17 cellular contexts compared by ENCODE assay signal in the genomic region with DNA sequence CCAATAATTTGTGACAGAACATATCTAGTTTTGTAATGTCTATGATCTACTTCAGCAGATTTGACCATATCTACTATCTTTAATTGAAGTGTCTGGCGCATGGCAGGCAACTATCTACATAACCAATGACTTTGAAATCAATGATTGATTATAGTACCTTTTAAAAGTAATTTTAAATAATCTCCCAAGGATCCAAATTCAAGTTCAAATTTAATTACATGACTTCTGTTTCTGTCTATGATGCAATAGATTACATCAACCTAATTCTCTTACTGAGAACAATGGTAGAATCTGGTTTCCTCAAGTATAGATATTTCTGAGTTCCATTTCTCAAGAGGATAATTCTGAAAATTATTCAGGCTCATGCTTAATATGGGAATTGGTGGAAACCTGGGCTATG.
"Had no signal": no experiment of that assay in that cellular context is flagged by ENCODE, and none has a peak within 500 bp of the region (broad histone marks: within the 10 kb centered on the region; RNA-seq: fewer than 3 reads in every experiment).

No MANE protein-coding gene starts in this region.

- H3K36me3 ChIP-seq: heart left ventricle, right atrium auricular region, stomach, thoracic aorta, transverse colon had no signal

- H3K27ac ChIP-seq: dorsolateral prefrontal cortex, heart left ventricle, right atrium auricular region, stomach, thoracic aorta, transverse colon had no signal

- H3K9me3 ChIP-seq: heart left ventricle, right atrium auricular region, stomach, thoracic aorta, transverse colon had no signal

- FAIRE-seq: frontal cortex, islet of Langerhans, small intestine had no signal

- H3K4me1 ChIP-seq: right atrium auricular region, stomach, transverse colon had no signal

- DNase-seq: cortex of kidney; dorsolateral prefrontal cortex; effector CD8-positive, alpha-beta T cell; heart left ventricle; hypothalamus; natural killer cell; posterior cingulate gyrus; small intestine; stimulated activated CD4-positive, alpha-beta T cell treated with anti-CD3 and anti-CD28 coated beads, Interleukin-12 subunit alpha, Interleukin-12 subunit beta, amount 100 ng/mL, for 4 hours; stimulated activated naive CD4-positive, alpha-beta T cell; stomach; substantia nigra; transverse colon had no signal

- ATAC-seq: heart left ventricle, natural killer cell had no signal

- H3K27me3 ChIP-seq: dorsolateral prefrontal cortex, heart left ventricle, right atrium auricular region, stomach, transverse colon had no signal

- H3K4me3 ChIP-seq: dorsolateral prefrontal cortex, heart left ventricle, right atrium auricular region, stomach, thoracic aorta, transverse colon had no signal
